2 cellular contexts compared by ENCODE assay signal in the genomic region with DNA sequence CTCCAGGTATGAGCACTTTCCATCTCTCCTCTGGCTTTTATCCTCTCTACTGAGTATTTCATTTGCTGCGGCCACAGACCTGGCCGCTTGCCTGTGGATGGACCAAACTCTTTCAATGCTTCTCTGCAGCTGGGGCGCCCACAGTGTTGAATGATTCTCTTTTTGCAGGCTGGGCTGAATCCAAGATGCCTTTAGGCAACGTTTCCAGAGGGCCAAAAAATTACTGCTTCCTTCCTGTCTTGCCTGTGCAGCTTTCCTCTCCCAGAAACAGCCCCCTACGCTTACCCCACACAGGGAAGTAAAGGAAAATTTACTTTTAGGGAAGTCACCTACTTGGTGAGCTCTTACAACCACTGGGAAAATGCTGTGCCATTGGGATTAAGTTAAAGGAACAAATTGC.
TF ChIP-seq lines count a peak whose summit lies in the region.

No MANE protein-coding gene starts in this region.

TF ChIP-seq in H1, 55 proteins besides CTCF, POLR2A, EP300 and RAD21:
- TF ChIP-seq TBP (IDR thresholded peaks at IDR 0.05; ENCODE audit: low read depth, low read length) (no peak), SIX5 (IDR thresholded peaks at IDR 0.05; ENCODE audit: low read depth, low read length) (no peak), SIN3A (conservative IDR thresholded peaks at IDR 0.05 in 1 of 2, IDR thresholded peaks at IDR 0.05 in 1 of 2; ENCODE audit: low read depth in 1 of 2, low read length in 2 of 2) (no peak), SRF (IDR thresholded peaks at IDR 0.05; ENCODE audit: low read depth, low read length) (no peak), GABPA (IDR thresholded peaks at IDR 0.05; ENCODE audit: borderline replicate concordance, insufficient read depth, low read length) (no peak), CHD1 (IDR thresholded peaks at IDR 0.05; ENCODE audit: low read depth, low read length) (no peak), TAF1 (IDR thresholded peaks at IDR 0.05; ENCODE audit: low read depth, low read length) (no peak), SAP30 (IDR thresholded peaks at IDR 0.05; ENCODE audit: insufficient read depth, insufficient replicate concordance, low read length) (no peak), CBX8 (IDR thresholded peaks at IDR 0.05; ENCODE audit: borderline replicate concordance, low read depth, low read length) (no peak)

TF ChIP-seq in GM12891, 5 proteins besides CTCF, POLR2A, EP300 and RAD21:
- TF ChIP-seq PAX5 (IDR thresholded peaks at IDR 0.05; ENCODE audit: insufficient read depth, low read length, severe bottlenecking) (no peak), SPI1 (IDR thresholded peaks at IDR 0.05; ENCODE audit: low read depth, low read length) (no peak), POU2F2 (IDR thresholded peaks at IDR 0.05; ENCODE audit: low read depth, low read length) (no peak), POLR2AphosphoS5 (IDR thresholded peaks at IDR 0.05; ENCODE audit: low read depth, low read length) (no peak), TAF1 (IDR thresholded peaks at IDR 0.05; ENCODE audit: low read depth, low read length) (no peak)
